In the genomic region with DNA sequence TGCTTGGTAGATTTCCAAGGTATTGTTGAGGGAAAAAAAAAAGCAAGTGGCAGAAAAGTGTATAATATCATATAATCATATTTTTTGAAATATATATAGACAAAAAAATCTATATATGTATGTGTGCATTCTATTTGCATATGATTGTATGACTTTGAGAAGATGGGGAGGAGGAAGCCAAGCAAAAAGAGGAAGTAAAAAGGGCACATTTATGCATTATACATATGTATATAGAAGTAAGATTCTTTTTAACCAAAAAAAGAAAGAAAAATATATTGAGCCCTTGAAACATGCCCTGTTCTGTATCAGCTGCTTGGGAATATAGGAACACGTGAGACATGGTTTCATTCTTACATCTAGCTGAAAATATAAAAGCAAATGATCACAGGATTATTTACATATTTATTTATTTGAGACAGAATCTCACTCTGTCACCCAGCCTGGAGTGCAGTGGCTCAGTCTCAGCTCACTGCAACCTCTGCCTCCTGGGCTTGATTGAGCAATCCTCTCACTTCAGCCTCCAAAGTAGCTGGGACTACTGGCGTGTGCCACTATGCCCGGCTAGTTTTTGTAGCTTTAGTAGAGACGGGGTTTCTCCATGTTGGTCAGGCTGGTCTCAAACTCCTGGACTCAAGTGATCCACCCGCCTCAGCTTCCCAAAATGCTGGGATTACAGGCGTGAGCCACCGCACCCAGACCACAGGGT, we compare ENCODE assay signal across 22 cellular contexts. TPM values are rescaled to one million over a fixed set of nuclear protein-coding genes. Genes with fewer than 3 reads are reported as not detected.
DNase-seq lines count a peak whose midpoint lies in the region; ATAC-seq, FAIRE-seq and TF ChIP-seq lines count a peak whose summit lies in the region.
"Had no signal": no experiment of that assay in that cellular context is flagged by ENCODE, and none has a peak within 500 bp of the region (broad histone marks: within the 10 kb centered on the region; RNA-seq: fewer than 3 reads in every experiment).

No MANE protein-coding gene starts in this region.

- intact Hi-C loops in right lobe of liver (cut with DNase I) = no loop called here
- intact Hi-C loops in activated CD4-positive, alpha-beta T cell treated with anti-CD3 and anti-CD28 coated beads for 36 hours (cut with DNase I, micrococcal nuclease) = no loop called here
- intact Hi-C loops in kidney (cut with DNase I) = no loop called here

- H3K27ac Mint-ChIP-seq in activated CD4-positive, alpha-beta T cell treated with anti-CD3 and anti-CD28 coated beads for 36 hours = no peak overlapping the region
- H3K27ac Mint-ChIP-seq: activated CD8-positive, alpha-beta T cell treated with anti-CD3 and anti-CD28 coated beads, Interleukin-2, amount 10 ng/mL, durations not matched to agents 7 days and 5 days; natural killer cell; progenitor cell of endocrine pancreas had no signal

- H3K4me2 ChIP-seq in BLaER1 = peak overlapping the region; percentile 2; the same call in 1 of the 2 replicates

- ATAC-seq in right lobe of liver (peak; percentile 49 to 71 (median 68)), GM19324 (IDR thresholded peaks at IDR 0.05; ENCODE audit: low FRiP score, unreplicated experiment) (no peak)
- ATAC-seq in activated CD4-positive, alpha-beta T cell treated with anti-CD3 and anti-CD28 coated beads for 36 hours = no peak
- ATAC-seq: activated CD8-positive, alpha-beta T cell treated with anti-CD3 and anti-CD28 coated beads, Interleukin-2, amount 10 ng/mL, durations not matched to agents 7 days and 5 days; left lung; natural killer cell; stimulated activated naive CD8-positive, alpha-beta T cell treated with anti-CD3 and anti-CD28 coated beads, Interleukin-15, Interleukin-2, amounts not matched to agents 100 U/mL and 50 U/mL, for 24 hours had no signal

- POLR2A ChIA-PET in activated CD4-positive, alpha-beta T cell treated with anti-CD3 and anti-CD28 coated beads for 36 hours (lab: Charles Lee) = interaction anchor here (0.5 kb wide), 1 partner anchor 378 kb away, joined by 3 read pairs; no protein-coding TSS in a partner anchor

- peaks cover under 1% of the 10 kb centered on the region for H3K4me1 Mint-ChIP-seq in activated CD4-positive, alpha-beta T cell treated with anti-CD3 and anti-CD28 coated beads for 36 hours
- H3K4me1 Mint-ChIP-seq: natural killer cell had no signal

- H3K9me3 ChIP-seq in BLaER1 (no peaks in the 10 kb centered on the region), SJCRH30 (replicated peaks) (no peaks in the 10 kb centered on the region), right lobe of liver (no peaks in the 10 kb centered on the region), kidney (ENCODE audit: control insufficient read depth in 1 of 2, low read length in 2 of 2) (no peaks in the 10 kb centered on the region)
- H3K9me3 ChIP-seq: left lung, vagina had no signal

- CTCF ChIA-PET in activated CD4-positive, alpha-beta T cell treated with anti-CD3 and anti-CD28 coated beads for 36 hours (lab: Charles Lee) = interaction anchor here (1.4 kb wide), 1 partner anchor 23 kb away, joined by 4 read pairs; no protein-coding TSS in a partner anchor

- 60% methylated on average over 5 of the region's 7 CpGs for WGBS in right lobe of liver (ENCODE audit: insufficient coverage, low coverage, low lambda C conversion rate, missing lambda C conversion rate)

- H3K9me3 Mint-ChIP-seq in activated CD4-positive, alpha-beta T cell treated with anti-CD3 and anti-CD28 coated beads for 36 hours (ENCODE audit: low read depth) = no peaks in the 10 kb centered on the region
- H3K9me3 Mint-ChIP-seq: HFFc6, natural killer cell had no signal

- H3K4me1 ChIP-seq in BLaER1 = peaks cover 10% of the 10 kb centered on the region; the same call in 1 of the 2 replicates
- peaks cover 83% of the 10 kb centered on the region for H3K4me1 ChIP-seq in SJCRH30
- H3K4me1 ChIP-seq in right lobe of liver = no peaks in the 10 kb centered on the region
- no peaks in the 10 kb centered on the region for H3K4me1 ChIP-seq in kidney (ENCODE audit: control insufficient read depth in 1 of 2, insufficient read depth in 1 of 2, low read depth in 1 of 2, low read length in 2 of 2)
- H3K4me1 ChIP-seq: left lung, vagina had no signal

- no peaks in the 10 kb centered on the region for H4K20me1 ChIP-seq in BLaER1

- no peaks in the 10 kb centered on the region for H3K36me3 ChIP-seq in BLaER1
- no peaks in the 10 kb centered on the region for H3K36me3 ChIP-seq in SJCRH30
- H3K36me3 ChIP-seq in right lobe of liver = no peaks in the 10 kb centered on the region
- no peaks in the 10 kb centered on the region for H3K36me3 ChIP-seq in kidney (ENCODE audit: control insufficient read depth in 1 of 2, insufficient read depth in 2 of 2, low read length in 2 of 2)
- H3K36me3 ChIP-seq: left lung, vagina had no signal

- TF ChIP-seq CTCF in right lobe of liver (IDR thresholded peaks at IDR 0.05) = no peak
- TF ChIP-seq CTCF in kidney (IDR thresholded peaks at IDR 0.05; ENCODE audit: borderline replicate concordance, extremely low read depth, insufficient read depth) = no peak

- no peak for FAIRE-seq in kidney (lab: Jason Lieb, UNC)

- H3K4me3 Mint-ChIP-seq in activated CD4-positive, alpha-beta T cell treated with anti-CD3 and anti-CD28 coated beads for 36 hours = no peak overlapping the region
- H3K4me3 Mint-ChIP-seq: activated CD8-positive, alpha-beta T cell treated with anti-CD3 and anti-CD28 coated beads, Interleukin-2, amount 10 ng/mL, durations not matched to agents 7 days and 5 days; HFFc6; natural killer cell had no signal

- DNase-seq in KBM-7 (peak; percentile 48), SJCRH30 (no peak), right lobe of liver (no peak), kidney (no peak)
- DNase-seq in activated CD4-positive, alpha-beta T cell treated with anti-CD3 and anti-CD28 coated beads for 36 hours = no peak
- no peak for DNase-seq in activated CD4-positive, alpha-beta T cell treated with anti-CD3 and anti-CD28 coated beads, Interleukin-2, amount 50 U/mL, for 1 hour
- DNase-seq: activated effector memory CD4-positive, alpha-beta T cell treated with Interleukin-2 at 50 U/mL for 16 hours; anterior cingulate cortex; Calu3; cerebellar nuclear complex; HFFc6; left lung; MM.1S; natural killer cell; NCI-H748 treated with DMSO at 0.1 percent for 48 hours; SHP77; stimulated activated naive CD8-positive, alpha-beta T cell treated with anti-CD3 and anti-CD28 coated beads, Interleukin-15, Interleukin-2, amounts not matched to agents 100 U/mL and 50 U/mL, for 24 hours had no signal

- H3K9ac ChIP-seq in BLaER1 = no peak overlapping the region
- no peak overlapping the region for H3K9ac ChIP-seq in kidney (ENCODE audit: low read length in 2 of 2)

- in situ Hi-C loops in KBM-7 (cut with MboI; ENCODE audit: low pct_unique_long_range_greater_than_20kb, low sequenced_read_pairs) = no loop called here

- no peak for TF ChIP-seq POLR2A in right lobe of liver (IDR thresholded peaks at IDR 0.05)

- H3K36me3 Mint-ChIP-seq in activated CD4-positive, alpha-beta T cell treated with anti-CD3 and anti-CD28 coated beads for 36 hours (ENCODE audit: low read depth) = no peaks in the 10 kb centered on the region
- H3K36me3 Mint-ChIP-seq: natural killer cell had no signal

- H3K27me3 Mint-ChIP-seq in activated CD4-positive, alpha-beta T cell treated with anti-CD3 and anti-CD28 coated beads for 36 hours = peaks cover 18% of the 10 kb centered on the region

- no peak overlapping the region for H3K4me3 ChIP-seq in BLaER1
- H3K4me3 ChIP-seq in SJCRH30 = no peak overlapping the region
- H3K4me3 ChIP-seq in right lobe of liver = no peak overlapping the region
- H3K4me3 ChIP-seq in kidney (ENCODE audit: low read length in 2 of 2) = no peak overlapping the region
- H3K4me3 ChIP-seq: left lung, vagina had no signal

- H3K27ac ChIP-seq in BLaER1 (no peak overlapping the region), SJCRH30 (peak overlapping the region; percentile 94; the same call in 1 of the 2 replicates), right lobe of liver (no peak overlapping the region), kidney (ENCODE audit: low read depth in 2 of 2, low read length in 2 of 2) (no peak overlapping the region)
- H3K27ac ChIP-seq: left lung, vagina had no signal

- H3K27me3 ChIP-seq in BLaER1 (no peaks in the 10 kb centered on the region), SJCRH30 (no peaks in the 10 kb centered on the region), right lobe of liver (no peaks in the 10 kb centered on the region)
- H3K27me3 ChIP-seq: vagina had no signal

RNA-seq across cellular contexts. Expression of a gene that starts 18.0 kb away (rescaled TPM):
- 217 and 257 TPM in 2 replicates for total RNA-seq in SJCRH30 (2014; rRNA removed; shearing (Covaris generic))
- 10 to 100 TPM in 3 of 6 experiments, 1 to 10 TPM in 3; 7.1 to 14.2 (median 10.0) TPM for total RNA-seq in right lobe of liver
- 10 to 100 TPM; 30.9 to 34.3 TPM for total RNA-seq in activated CD4-positive, alpha-beta T cell treated with anti-CD3 and anti-CD28 coated beads for 36 hours
- 29.6 TPM for total RNA-seq in kidney
- polyA plus RNA-seq in kidney (ENCODE audit: insufficient read depth, low read depth, low replicate concordance) = 6.7 TPM

Comparison
In these comparisons a context has a peak if more than half of its experiments do, and no peak if none do; other contexts are left out.
1. ATAC-seq: peak in right lobe of liver (4 of 4); none in activated CD4-positive, alpha-beta T cell treated with anti-CD3 and anti-CD28 coated beads for 36 hours (single experiment) and GM19324 (single experiment).